17 cellular contexts compared by ENCODE assay signal in genomic region chr2:107380912-107381311, GRCh38.
DNase-seq lines count a peak whose midpoint lies in the region; ATAC-seq and TF ChIP-seq lines count a peak whose summit lies in the region.
"Had no signal": no experiment of that assay in that cellular context is flagged by ENCODE, and none has a peak within 500 bp of the region (broad histone marks: within the 10 kb centered on the region; RNA-seq: fewer than 3 reads in every experiment).

No MANE protein-coding gene starts in this region.

- no peaks in the 10 kb centered on the region for H3K36me3 ChIP-seq in OCI-LY3 (replicated peaks; ENCODE audit: low read depth, low read length)
- no peaks in the 10 kb centered on the region for H3K36me3 ChIP-seq in endodermal cell (ENCODE audit: control insufficient read depth, insufficient read depth, low read length)
- no peaks in the 10 kb centered on the region for H3K36me3 ChIP-seq in stomach

- H3K9ac ChIP-seq in OCI-LY3 (ENCODE audit: low read length) (no peak overlapping the region), endodermal cell (ENCODE audit: extremely low read depth, low read length, poor library complexity, severe bottlenecking) (no peak overlapping the region)

- H3K4me1 ChIP-seq in OCI-LY3 (ENCODE audit: low read length) (no peaks in the 10 kb centered on the region), endodermal cell (ENCODE audit: control insufficient read depth, insufficient read depth, low read length) (no peaks in the 10 kb centered on the region), stomach (no peaks in the 10 kb centered on the region)
- H3K4me1 ChIP-seq: Caco-2 had no signal

- TF ChIP-seq CTCF in 22Rv1 (IDR thresholded peaks at IDR 0.05) (peak; percentile 28), OCI-LY3 (IDR thresholded peaks at IDR 0.05; ENCODE audit: low read depth, low read length) (peak; percentile 4; the same call in 1 of the 2 replicates), endodermal cell (conservative IDR thresholded peaks at IDR 0.05) (peak; percentile 28), stomach (IDR thresholded peaks at IDR 0.05) (no peak)

- H3K36me3 Mint-ChIP-seq in endodermal cell (ENCODE audit: low read depth): no peaks in the 10 kb centered on the region
- H3K36me3 Mint-ChIP-seq in effector memory CD8-positive, alpha-beta T cell (ENCODE audit: insufficient read depth): no peaks in the 10 kb centered on the region

- peaks cover 14% of the 10 kb centered on the region for H3K9me3 Mint-ChIP-seq in endodermal cell
- H3K9me3 Mint-ChIP-seq in effector memory CD8-positive, alpha-beta T cell: peaks cover 6 to 26% of the 10 kb centered on the region in 2 donors

- no peak overlapping the region for H3K4me2 ChIP-seq in OCI-LY3 (ENCODE audit: low read length)

- H4K20me1 ChIP-seq in OCI-LY3 (ENCODE audit: insufficient read depth, low read length): no peaks in the 10 kb centered on the region

- H3K4me1 Mint-ChIP-seq in endodermal cell: peaks cover 3% of the 10 kb centered on the region
- no peaks in the 10 kb centered on the region for H3K4me1 Mint-ChIP-seq in effector memory CD8-positive, alpha-beta T cell (ENCODE audit: low read depth in 2 of 2)

- no peak for ATAC-seq in effector memory CD8-positive, alpha-beta T cell (replicated peaks)
- ATAC-seq: GM12878, K562 had no signal

- in situ Hi-C loops in KBM-7 (cut with MboI; ENCODE audit: low pct_unique_long_range_greater_than_20kb, low sequenced_read_pairs): no loop called here

- no peak overlapping the region for H3K4me3 ChIP-seq in OCI-LY3 (ENCODE audit: low read length)
- H3K4me3 ChIP-seq in endodermal cell (ENCODE audit: low read length): no peak overlapping the region
- no peak overlapping the region for H3K4me3 ChIP-seq in stomach
- H3K4me3 ChIP-seq: GM12878, K562 had no signal

- DNase-seq in KBM-7 (peak; percentile 4), endodermal cell (no peak), stomach (no peak), substantia nigra (lab: John Stamatoyannopoulos, UW) (no peak), SIG-M5 treated with dmso at 0.1 percent for 504 hours (lab: John Stamatoyannopoulos, UW; ENCODE audit: unreplicated experiment) (no peak)
- DNase-seq in effector memory CD8-positive, alpha-beta T cell: no peak
- DNase-seq: Caco-2, H7, MM.1S, NCI-H187 treated with DMSO at 0.1 percent for 48 hours, NCI-H2171, NCI-H446 treated with DMSO at 0.1 percent for 48 hours, NCI-H82 had no signal

- no peak for TF ChIP-seq POLR2A in stomach (IDR thresholded peaks at IDR 0.05)

- no peak for TF ChIP-seq EP300 in stomach (IDR thresholded peaks at IDR 0.05)

- H3K4me3 Mint-ChIP-seq in endodermal cell: no peak overlapping the region
- no peak overlapping the region for H3K4me3 Mint-ChIP-seq in effector memory CD8-positive, alpha-beta T cell

- H3K27ac ChIP-seq in 22Rv1: no peak overlapping the region
- H3K27ac ChIP-seq in OCI-LY3 (ENCODE audit: low read length): no peak overlapping the region
- no peak overlapping the region for H3K27ac ChIP-seq in endodermal cell (ENCODE audit: low read depth, low read length)
- no peak overlapping the region for H3K27ac ChIP-seq in stomach
- H3K27ac ChIP-seq in substantia nigra (ENCODE audit: low read depth, low read length, poor library complexity, severe bottlenecking): no peak overlapping the region

- H3K27ac Mint-ChIP-seq in endodermal cell: no peak overlapping the region
- H3K27ac Mint-ChIP-seq in effector memory CD8-positive, alpha-beta T cell: no peak overlapping the region

- intact Hi-C loops in stomach (cut with DNase I; ENCODE audit: low total_unique reads): no loop called here

- no peak overlapping the region for H2AFZ ChIP-seq in OCI-LY3 (ENCODE audit: low read depth, low read length)

- H3K9me3 ChIP-seq in OCI-LY3 (ENCODE audit: insufficient read depth, low read length) (no peaks in the 10 kb centered on the region), endodermal cell (ENCODE audit: control insufficient read depth, low read length) (peaks cover 12% of the 10 kb centered on the region), stomach (no peaks in the 10 kb centered on the region)
- H3K9me3 ChIP-seq: Caco-2 had no signal

- H3K27me3 ChIP-seq in OCI-LY3 (ENCODE audit: low read depth, low read length) (no peaks in the 10 kb centered on the region), endodermal cell (ENCODE audit: control insufficient read depth, insufficient read depth, low read length, poor library complexity, severe bottlenecking) (no peaks in the 10 kb centered on the region), stomach (no peaks in the 10 kb centered on the region)

- WGBS in endodermal cell (ENCODE audit: insufficient coverage in 1 of 2, insufficient read length in 1 of 2), 2 experiments: 86 to 100% methylated on average over 2 of the region's 2 CpGs
- 70 to 88% (median 77%) methylated on average over 2 of the region's 2 CpGs for WGBS in stomach, 5 donors

- peaks cover 2% of the 10 kb centered on the region for H3K27me3 Mint-ChIP-seq in endodermal cell (ENCODE audit: insufficient read depth)
- H3K27me3 Mint-ChIP-seq in effector memory CD8-positive, alpha-beta T cell: no peaks in the 10 kb centered on the region

- H3K79me2 ChIP-seq in OCI-LY3 (ENCODE audit: low read length): no peaks in the 10 kb centered on the region

Comparison
In these comparisons a context has a peak if more than half of its experiments do, and no peak if none do; other contexts are left out.
1. CTCF ChIP-seq: peak in 22Rv1 (single experiment), OCI-LY3 (single experiment) and endodermal cell (single experiment); none in stomach (0 of 7).